ENCODE assay signal across 9 cellular contexts in genomic region chr5:148972958-148973357, GRCh38.
DNase-seq lines count a peak whose midpoint lies in the region; ATAC-seq and TF ChIP-seq lines count a peak whose summit lies in the region.
"Had no signal": no experiment of that assay in that cellular context is flagged by ENCODE, and none has a peak within 500 bp of the region (broad histone marks: within the 10 kb centered on the region; RNA-seq: fewer than 3 reads in every experiment).

No MANE protein-coding gene starts in this region.

- peaks cover 10% of the 10 kb centered on the region for H3K4me1 ChIP-seq in body of pancreas
- H3K4me1 ChIP-seq in tibial nerve, result peaks cover 0 to 46% (median 4%) of the 10 kb centered on the region in 4 donors

- H3K36me3 ChIP-seq in body of pancreas (replicated peaks in 1 of 2; ENCODE audit: insufficient read depth in 1 of 2, low read depth in 2 of 2) (no peaks in the 10 kb centered on the region), tibial nerve (no peaks in the 10 kb centered on the region), WERI-Rb-1 (no peaks in the 10 kb centered on the region)

- ATAC-seq in body of pancreas (peak; percentile 50), HG02840 (IDR thresholded peaks at IDR 0.05; ENCODE audit: low FRiP score, unreplicated experiment) (no peak), GM21529 (IDR thresholded peaks at IDR 0.05; ENCODE audit: unreplicated experiment) (no peak)

- peak overlapping the region; percentile 91 for H3K27ac Mint-ChIP-seq in HFFc6

- H3K4me3 Mint-ChIP-seq in HFFc6, result peak overlapping the region; percentile 74
- H3K4me3 Mint-ChIP-seq: central memory CD8-positive, alpha-beta T cell had no signal

- peaks cover 91% of the 10 kb centered on the region for H3K4me1 Mint-ChIP-seq in HFFc6 (ENCODE audit: low read depth)
- H3K4me1 Mint-ChIP-seq: central memory CD8-positive, alpha-beta T cell had no signal

- no peak overlapping the region for H3K4me3 ChIP-seq in body of pancreas
- H3K4me3 ChIP-seq in tibial nerve, result no peak overlapping the region
- H3K4me3 ChIP-seq in WERI-Rb-1 (ENCODE audit: low read depth, low read length), result no peak overlapping the region

- intact Hi-C loops in body of pancreas (cut with DNase I), result no loop called here

- no peaks in the 10 kb centered on the region for H3K36me3 Mint-ChIP-seq in HFFc6 (ENCODE audit: low read depth)

- DNase-seq in HFFc6 (peak; percentile 86), body of pancreas (peak in 1 of 4 donors; percentile 31), kidney glomerular epithelial cell (lab: John Stamatoyannopoulos, UW) (peak; percentile 54), tibial nerve (ENCODE audit: low spot score in 2 of 2) (peak in 1 of 2 donors; percentile 44), WERI-Rb-1 (no peak)
- no peak for DNase-seq in stimulated activated CD4-positive, alpha-beta T cell treated with anti-CD3 and anti-CD28 coated beads, Interleukin-4, amount 100 ng/mL, for 1 hour

- no peaks in the 10 kb centered on the region for H3K9me3 Mint-ChIP-seq in HFFc6
- H3K9me3 Mint-ChIP-seq: central memory CD8-positive, alpha-beta T cell had no signal

- peak in 1 of 2 donors; percentile 75 for TF ChIP-seq EP300 in tibial nerve (IDR thresholded peaks at IDR 0.05)

- H3K9me3 ChIP-seq in body of pancreas, result no peaks in the 10 kb centered on the region
- H3K9me3 ChIP-seq in tibial nerve, result no peaks in the 10 kb centered on the region
- no peaks in the 10 kb centered on the region for H3K9me3 ChIP-seq in WERI-Rb-1 (ENCODE audit: severe bottlenecking)

- no peaks in the 10 kb centered on the region; the same call in none of the 2 replicates for H3K27me3 Mint-ChIP-seq in HFFc6 (ENCODE audit: insufficient read depth)

- 61 to 85% methylated on average over 6 of the region's 6 CpGs for WGBS in body of pancreas, 2 donors
- WGBS in tibial nerve, 2 donors, result 44% methylated on average over 6 of the region's 6 CpGs

- peak overlapping the region in 1 of 4 donors; percentile 9 for H3K27ac ChIP-seq in body of pancreas
- H3K27ac ChIP-seq in tibial nerve, result peak overlapping the region in 3 of 4 donors; percentile 37 to 74 (median 62)
- no peak overlapping the region for H3K27ac ChIP-seq in WERI-Rb-1

- TF ChIP-seq POLR2A in body of pancreas (IDR thresholded peaks at IDR 0.05), result no peak
- TF ChIP-seq POLR2A in tibial nerve (IDR thresholded peaks at IDR 0.05), result no peak

- no peak for TF ChIP-seq CTCF in HFFc6 (IDR thresholded peaks at IDR 0.05)
- no peak for TF ChIP-seq CTCF in body of pancreas (IDR thresholded peaks at IDR 0.05)
- TF ChIP-seq CTCF in tibial nerve (IDR thresholded peaks at IDR 0.05), result no peak
- no peak for TF ChIP-seq CTCF in WERI-Rb-1 (IDR thresholded peaks at IDR 0.05; ENCODE audit: low read depth, low read length)

- no peaks in the 10 kb centered on the region for H3K27me3 ChIP-seq in body of pancreas
- no peaks in the 10 kb centered on the region for H3K27me3 ChIP-seq in tibial nerve
- peaks cover 38% of the 10 kb centered on the region for H3K27me3 ChIP-seq in WERI-Rb-1 (ENCODE audit: insufficient read depth, low read depth, severe bottlenecking)

Comparison
In these comparisons a context has a peak if more than half of its experiments do, and no peak if none do; other contexts are left out.
1. DNase-seq: peak in HFFc6 (single experiment) and kidney glomerular epithelial cell (single experiment); none in stimulated activated CD4-positive, alpha-beta T cell treated with anti-CD3 and anti-CD28 coated beads, Interleukin-4, amount 100 ng/mL, for 1 hour (single experiment) and WERI-Rb-1 (single experiment).